In the genomic region with DNA sequence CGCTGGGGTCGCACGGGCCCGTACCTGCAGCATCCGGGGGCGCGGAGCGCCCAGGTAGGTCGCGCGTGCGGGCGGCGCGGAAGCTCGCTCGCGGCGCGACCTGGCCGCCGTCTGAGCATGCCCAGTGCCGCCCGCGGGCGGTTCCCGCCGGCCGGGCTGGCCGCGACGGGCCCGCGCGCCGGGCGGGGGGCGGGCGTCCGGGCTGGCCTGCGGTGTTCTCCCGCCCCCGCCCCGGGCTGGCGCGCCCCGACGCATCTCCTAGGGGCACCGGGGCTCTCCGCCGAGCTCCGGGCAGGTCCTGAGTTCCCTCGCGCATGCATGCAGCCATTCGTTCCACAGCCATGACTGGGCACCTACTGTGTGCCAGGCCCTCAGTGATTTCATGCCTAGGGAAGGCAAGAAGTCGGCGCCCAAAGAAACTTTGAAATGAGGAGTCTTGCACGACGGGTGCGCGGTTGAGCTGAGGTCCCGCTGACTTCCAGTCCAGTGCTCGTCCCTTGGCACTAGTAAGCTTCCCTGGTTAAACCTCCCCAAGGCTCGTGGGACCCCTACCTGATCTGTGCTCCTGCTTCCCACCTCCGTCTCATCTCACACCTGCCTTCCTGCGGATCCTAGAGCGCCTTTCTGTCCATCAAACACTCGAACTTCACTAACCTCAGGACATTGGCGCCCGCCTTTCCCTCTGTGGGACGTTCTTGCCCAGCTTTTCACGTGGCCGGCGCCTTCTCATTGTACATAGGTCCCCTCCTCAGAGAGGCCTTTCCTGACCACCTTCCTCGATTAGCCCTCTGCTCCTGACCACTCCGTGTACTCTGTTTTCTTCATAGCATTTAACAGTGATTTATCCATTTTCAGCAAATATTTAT, we compare ENCODE assay signal across 8 cellular contexts. TPM values are rescaled to one million over a fixed set of nuclear protein-coding genes. Genes with fewer than 3 reads are reported as not detected.
DNase-seq lines count a peak whose midpoint lies in the region; ATAC-seq and TF ChIP-seq lines count a peak whose summit lies in the region.

A gene with protein sequence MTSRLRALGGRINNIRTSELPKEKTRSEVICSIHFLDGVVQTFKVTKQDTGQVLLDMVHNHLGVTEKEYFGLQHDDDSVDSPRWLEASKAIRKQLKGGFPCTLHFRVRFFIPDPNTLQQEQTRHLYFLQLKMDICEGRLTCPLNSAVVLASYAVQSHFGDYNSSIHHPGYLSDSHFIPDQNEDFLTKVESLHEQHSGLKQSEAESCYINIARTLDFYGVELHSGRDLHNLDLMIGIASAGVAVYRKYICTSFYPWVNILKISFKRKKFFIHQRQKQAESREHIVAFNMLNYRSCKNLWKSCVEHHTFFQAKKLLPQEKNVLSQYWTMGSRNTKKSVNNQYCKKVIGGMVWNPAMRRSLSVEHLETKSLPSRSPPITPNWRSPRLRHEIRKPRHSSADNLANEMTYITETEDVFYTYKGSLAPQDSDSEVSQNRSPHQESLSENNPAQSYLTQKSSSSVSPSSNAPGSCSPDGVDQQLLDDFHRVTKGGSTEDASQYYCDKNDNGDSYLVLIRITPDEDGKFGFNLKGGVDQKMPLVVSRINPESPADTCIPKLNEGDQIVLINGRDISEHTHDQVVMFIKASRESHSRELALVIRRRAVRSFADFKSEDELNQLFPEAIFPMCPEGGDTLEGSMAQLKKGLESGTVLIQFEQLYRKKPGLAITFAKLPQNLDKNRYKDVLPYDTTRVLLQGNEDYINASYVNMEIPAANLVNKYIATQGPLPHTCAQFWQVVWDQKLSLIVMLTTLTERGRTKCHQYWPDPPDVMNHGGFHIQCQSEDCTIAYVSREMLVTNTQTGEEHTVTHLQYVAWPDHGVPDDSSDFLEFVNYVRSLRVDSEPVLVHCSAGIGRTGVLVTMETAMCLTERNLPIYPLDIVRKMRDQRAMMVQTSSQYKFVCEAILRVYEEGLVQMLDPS (minus strand): TSS at position 113 of the 866 bp plus-strand sequence. CDS start 34,873 bp downstream, outside the sequence.

- DNase-seq in COLO668 (lab: John Stamatoyannopoulos, UW; ENCODE audit: unreplicated experiment) (peak; percentile 75), LNCaP clone FGC (ENCODE audit: low read depth) (no peak), UCSD-AML1 (lab: John Stamatoyannopoulos, UW; ENCODE audit: unreplicated experiment) (no peak)
- DNase-seq in activated T-cell treated with anti-CD3 and anti-CD28 coated beads, Interleukin-2, amount 50 U/mL, for 48 hours = no peak
- no peak for DNase-seq in activated CD8-positive, alpha-beta memory T cell treated with anti-CD3 and anti-CD28 coated beads, Interleukin-2, amount 50 U/mL, for 4 hours

- H3K27me3 ChIP-seq in duodenal mucosa (ENCODE audit: control insufficient read depth in 1 of 2, insufficient read depth in 2 of 2, low read length in 2 of 2) = peaks cover 7 to 17% of the 10 kb centered on the region in 2 donors

- WGBS in mesodermal cell (ENCODE audit: insufficient coverage in 2 of 2), 2 experiments = 5 to 7% methylated on average over 64 to 66 of the region's 76 CpGs

- H3K9me3 ChIP-seq in duodenal mucosa (ENCODE audit: control insufficient read depth in 1 of 2, low read length in 2 of 2) = no peaks in the 10 kb centered on the region
- no peaks in the 10 kb centered on the region for H3K9me3 ChIP-seq in mesodermal cell (ENCODE audit: control insufficient read depth, low read length)

- ATAC-seq in HG03045 (IDR thresholded peaks at IDR 0.05; ENCODE audit: unreplicated experiment) = no peak

- TF ChIP-seq CTCF in LNCaP clone FGC (IDR thresholded peaks at IDR 0.05; ENCODE audit: control insufficient read depth, extremely low read depth, insufficient read depth) = no peak

- H3K9ac ChIP-seq in duodenal mucosa (ENCODE audit: low read depth in 1 of 2, low read length in 2 of 2) = peak within 1 kb of the TSS; percentile 49 to 62

- H3K27ac ChIP-seq in duodenal mucosa (ENCODE audit: low read depth, low read length) = peak within 1 kb of the TSS; percentile 20
- no peak within 1 kb of the TSS for H3K27ac ChIP-seq in mesodermal cell (ENCODE audit: low read depth, low read length, severe bottlenecking)

- H3K4me3 ChIP-seq in LNCaP clone FGC (ENCODE audit: low read depth, low read length) = peak within 1 kb of the TSS; percentile 65
- peak within 1 kb of the TSS; percentile 72 to 80 for H3K4me3 ChIP-seq in duodenal mucosa (ENCODE audit: low read depth in 1 of 2, low read length in 2 of 2)
- peak within 1 kb of the TSS; percentile 26 for H3K4me3 ChIP-seq in mesodermal cell (ENCODE audit: extremely low read depth, insufficient read depth, low read length, poor library complexity, severe bottlenecking)

- H3K4me1 ChIP-seq in duodenal mucosa (ENCODE audit: control insufficient read depth in 1 of 2, insufficient read depth in 2 of 2, low read length in 2 of 2) = peaks cover 16 to 20% of the 10 kb centered on the region in 2 donors
- H3K4me1 ChIP-seq in mesodermal cell (ENCODE audit: control insufficient read depth, insufficient read depth, low read length, poor library complexity, severe bottlenecking) = no peaks in the 10 kb centered on the region

- H3K36me3 ChIP-seq in duodenal mucosa (ENCODE audit: control insufficient read depth in 1 of 2, insufficient read depth in 2 of 2, low read length in 2 of 2) (no peaks in the 10 kb centered on the region), mesodermal cell (ENCODE audit: control insufficient read depth, insufficient read depth, low read length) (no peaks in the 10 kb centered on the region)

RNA-seq across cellular contexts. Expression of the gene that starts here (rescaled TPM):
- 1.2 TPM for polyA plus RNA-seq in mesodermal cell (2013, experiment 1 of 2)
- polyA plus RNA-seq in mesodermal cell (2013, experiment 2 of 2) = 2.3 TPM

Comparison
In these comparisons a context has a peak if more than half of its experiments do, and no peak if none do; other contexts are left out.
1. H3K4me3 ChIP-seq: peak in every context shown above with its lines; median percentile 76 in duodenal mucosa; 65 in LNCaP clone FGC; 26 in mesodermal cell.